Comparison of ENCODE assay signal across 34 cellular contexts in genomic region chr15:27042646-27043045, GRCh38.
"Had no signal": no experiment of that assay in that cellular context is flagged by ENCODE, and none has a peak within 500 bp of the region (broad histone marks: within the 10 kb centered on the region; RNA-seq: fewer than 3 reads in every experiment).

No MANE protein-coding gene starts in this region.

- H3K27ac ChIP-seq: adrenal gland, body of pancreas, epithelial cell of prostate, esophagus squamous epithelium had no signal

- H3K4me1 ChIP-seq: adrenal gland, body of pancreas, esophagus squamous epithelium had no signal

- H3K27me3 Mint-ChIP-seq: activated CD4-positive, alpha-beta memory T cell treated with anti-CD3 and anti-CD28 coated beads for 36 hours; activated CD4-positive, alpha-beta T cell treated with anti-CD3 and anti-CD28 coated beads for 36 hours; activated CD4-positive, alpha-beta T cell treated with anti-CD3 and anti-CD28 coated beads, Interleukin-2, amount 10 ng/mL, durations not matched to agents 24 days and 14 days; activated CD8-positive, alpha-beta memory T cell treated with anti-CD3 and anti-CD28 coated beads, Interleukin-2, amount 10 ng/mL, durations not matched to agents 7 days and 5 days; activated naive CD4-positive, alpha-beta T cell treated with anti-CD3 and anti-CD28 coated beads, Interleukin-2, amount 50 U/mL, for 24 hours; activated naive CD8-positive, alpha-beta T cell treated with anti-CD3 and anti-CD28 coated beads, Interleukin-2, amount 50 U/mL, for 24 hours; effector memory CD8-positive, alpha-beta T cell; T-helper 17 cell had no signal

- H3K4me3 Mint-ChIP-seq: activated CD4-positive, alpha-beta memory T cell treated with anti-CD3 and anti-CD28 coated beads for 36 hours; activated CD4-positive, alpha-beta T cell treated with anti-CD3 and anti-CD28 coated beads for 36 hours; activated CD4-positive, alpha-beta T cell treated with anti-CD3 and anti-CD28 coated beads, Interleukin-2, amount 10 ng/mL, durations not matched to agents 24 days and 14 days; activated CD8-positive, alpha-beta memory T cell treated with anti-CD3 and anti-CD28 coated beads, Interleukin-2, amount 10 ng/mL, durations not matched to agents 7 days and 5 days; activated CD8-positive, alpha-beta T cell treated with anti-CD3 and anti-CD28 coated beads, Interleukin-2, amount 10 ng/mL, durations not matched to agents 7 days and 5 days; activated naive CD4-positive, alpha-beta T cell treated with anti-CD3 and anti-CD28 coated beads for 36 hours; activated naive CD4-positive, alpha-beta T cell treated with anti-CD3 and anti-CD28 coated beads, Interleukin-2, amount 50 U/mL, for 24 hours; activated naive CD8-positive, alpha-beta T cell treated with anti-CD3 and anti-CD28 coated beads for 36 hours; activated naive CD8-positive, alpha-beta T cell treated with anti-CD3 and anti-CD28 coated beads, Interleukin-2, amount 50 U/mL, for 24 hours; activated T-helper 1 cell treated with anti-CD3 and anti-CD28 coated beads, Interleukin-12 subunit alpha, Interleukin-12 subunit beta, Interleukin-2, Interleukin-4 antibody, amounts not matched to agents 30 ng/mL and 10 ng/mL and 1 ng/mL, durations not matched to agents 14 hours and 24 hours and 36 hours; effector memory CD8-positive, alpha-beta T cell; T-helper 17 cell; T-helper 2 cell treated with Interferon-gamma antibody and Interleukin-4, amounts not matched to agents 5 μg/mL and 100 μg/mL, for 36 hours had no signal

- H3K36me3 Mint-ChIP-seq: activated CD4-positive, alpha-beta memory T cell treated with anti-CD3 and anti-CD28 coated beads for 36 hours; activated CD8-positive, alpha-beta memory T cell treated with anti-CD3 and anti-CD28 coated beads, Interleukin-2, amount 10 ng/mL, durations not matched to agents 7 days and 5 days; activated naive CD4-positive, alpha-beta T cell treated with anti-CD3 and anti-CD28 coated beads, Interleukin-2, amount 50 U/mL, for 24 hours; activated naive CD8-positive, alpha-beta T cell treated with anti-CD3 and anti-CD28 coated beads for 36 hours had no signal

- DNase-seq: activated CD4-positive, alpha-beta memory T cell treated with anti-CD3 and anti-CD28 coated beads for 36 hours; activated CD4-positive, alpha-beta T cell treated with anti-CD3 and anti-CD28 coated beads for 36 hours; activated CD4-positive, alpha-beta T cell treated with anti-CD3 and anti-CD28 coated beads, Interleukin-2, amount 10 ng/mL, durations not matched to agents 24 days and 14 days; activated CD4-positive, CD25-positive, alpha-beta regulatory T cell; activated CD4-positive, CD25-positive, alpha-beta regulatory T cell treated with anti-CD3 and anti-CD28 coated beads, Interleukin-2, amount 50 U/mL, for 72 hours; activated CD8-positive, alpha-beta memory T cell treated with anti-CD3 and anti-CD28 coated beads, Interleukin-2, amount 10 ng/mL, durations not matched to agents 7 days and 5 days; activated CD8-positive, alpha-beta memory T cell treated with anti-CD3 and anti-CD28 coated beads, Interleukin-2, amount 50 U/mL, for 4 hours; activated CD8-positive, alpha-beta T cell treated with anti-CD3 and anti-CD28 coated beads, Interleukin-2, amount 10 ng/mL, durations not matched to agents 7 days and 5 days; activated effector memory CD4-positive, alpha-beta T cell treated with anti-CD3 and anti-CD28 coated beads, Interleukin-2, amount 50 U/mL, for 16 hours; activated naive CD4-positive, alpha-beta T cell treated with anti-CD3 and anti-CD28 coated beads for 36 hours; activated naive CD8-positive, alpha-beta T cell treated with anti-CD3 and anti-CD28 coated beads for 36 hours; activated naive CD8-positive, alpha-beta T cell treated with anti-CD3 and anti-CD28 coated beads, Interleukin-2, amount 50 U/mL, for 24 hours; activated T-cell treated with anti-CD3 and anti-CD28 coated beads, Interleukin-2, amount 50 U/mL, for 1 hour; activated T-cell treated with anti-CD3 and anti-CD28 coated beads, Interleukin-2, amount 50 U/mL, for 48 hours; adrenal gland; amygdala; aorta; body of pancreas; caudate nucleus; cortex of kidney; dermis blood vessel endothelial cell; effector CD4-positive, alpha-beta T cell; effector memory CD8-positive, alpha-beta T cell; esophagus squamous epithelium; foreskin melanocyte; glutamatergic neuron; T-helper 1 cell; T-helper 17 cell; T1000 had no signal

- H3K4me3 ChIP-seq: adrenal gland, body of pancreas, esophagus squamous epithelium had no signal

- H3K36me3 ChIP-seq: adrenal gland, esophagus squamous epithelium had no signal

- H3K9me3 Mint-ChIP-seq: activated CD4-positive, alpha-beta memory T cell treated with anti-CD3 and anti-CD28 coated beads for 36 hours; activated CD4-positive, alpha-beta T cell treated with anti-CD3 and anti-CD28 coated beads, Interleukin-2, amount 10 ng/mL, durations not matched to agents 24 days and 14 days; activated naive CD4-positive, alpha-beta T cell treated with anti-CD3 and anti-CD28 coated beads for 36 hours; activated naive CD4-positive, alpha-beta T cell treated with anti-CD3 and anti-CD28 coated beads, Interleukin-2, amount 50 U/mL, for 24 hours; activated naive CD8-positive, alpha-beta T cell treated with anti-CD3 and anti-CD28 coated beads for 36 hours; activated T-helper 1 cell treated with anti-CD3 and anti-CD28 coated beads, Interleukin-12 subunit alpha, Interleukin-12 subunit beta, Interleukin-2, Interleukin-4 antibody, amounts not matched to agents 30 ng/mL and 10 ng/mL and 1 ng/mL, durations not matched to agents 14 hours and 24 hours and 36 hours; T-helper 2 cell treated with Interferon-gamma antibody and Interleukin-4, amounts not matched to agents 5 μg/mL and 100 μg/mL, for 36 hours had no signal

- H3K27ac Mint-ChIP-seq: activated CD4-positive, alpha-beta memory T cell treated with anti-CD3 and anti-CD28 coated beads for 36 hours; activated CD4-positive, alpha-beta T cell treated with anti-CD3 and anti-CD28 coated beads for 36 hours; activated CD4-positive, alpha-beta T cell treated with anti-CD3 and anti-CD28 coated beads, Interleukin-2, amount 10 ng/mL, durations not matched to agents 24 days and 14 days; activated CD8-positive, alpha-beta memory T cell treated with anti-CD3 and anti-CD28 coated beads, Interleukin-2, amount 10 ng/mL, durations not matched to agents 7 days and 5 days; activated CD8-positive, alpha-beta T cell treated with anti-CD3 and anti-CD28 coated beads, Interleukin-2, amount 10 ng/mL, durations not matched to agents 7 days and 5 days; activated naive CD4-positive, alpha-beta T cell treated with anti-CD3 and anti-CD28 coated beads for 36 hours; activated naive CD4-positive, alpha-beta T cell treated with anti-CD3 and anti-CD28 coated beads, Interleukin-2, amount 50 U/mL, for 24 hours; activated naive CD8-positive, alpha-beta T cell treated with anti-CD3 and anti-CD28 coated beads for 36 hours; activated naive CD8-positive, alpha-beta T cell treated with anti-CD3 and anti-CD28 coated beads, Interleukin-2, amount 50 U/mL, for 24 hours; activated T-helper 1 cell treated with anti-CD3 and anti-CD28 coated beads, Interleukin-12 subunit alpha, Interleukin-12 subunit beta, Interleukin-2, Interleukin-4 antibody, amounts not matched to agents 30 ng/mL and 10 ng/mL and 1 ng/mL, durations not matched to agents 14 hours and 24 hours and 36 hours; activated T-helper 2 cell treated with anti-CD3 and anti-CD28 coated beads, Interferon-gamma antibody, Interleukin-2, Interleukin-4, amounts not matched to agents 10 μg/mL and 5 μg/mL and 100 μg/mL, durations not matched to agents 14 hours and 24 hours and 36 hours; effector memory CD8-positive, alpha-beta T cell; T-helper 17 cell; T-helper 2 cell treated with Interferon-gamma antibody and Interleukin-4, amounts not matched to agents 5 μg/mL and 100 μg/mL, for 36 hours had no signal

- H3K4me1 Mint-ChIP-seq: activated CD4-positive, alpha-beta T cell treated with anti-CD3 and anti-CD28 coated beads for 36 hours; activated CD4-positive, alpha-beta T cell treated with anti-CD3 and anti-CD28 coated beads, Interleukin-2, amount 10 ng/mL, durations not matched to agents 24 days and 14 days; activated CD8-positive, alpha-beta memory T cell treated with anti-CD3 and anti-CD28 coated beads, Interleukin-2, amount 10 ng/mL, durations not matched to agents 7 days and 5 days; activated naive CD4-positive, alpha-beta T cell treated with anti-CD3 and anti-CD28 coated beads, Interleukin-2, amount 50 U/mL, for 24 hours; activated naive CD8-positive, alpha-beta T cell treated with anti-CD3 and anti-CD28 coated beads for 36 hours; activated naive CD8-positive, alpha-beta T cell treated with anti-CD3 and anti-CD28 coated beads, Interleukin-2, amount 50 U/mL, for 24 hours; T-helper 17 cell had no signal

- H3K9me3 ChIP-seq: adrenal gland, body of pancreas, esophagus squamous epithelium had no signal

- H3K27me3 ChIP-seq: adrenal gland, body of pancreas, esophagus squamous epithelium had no signal
